In the genomic region with DNA sequence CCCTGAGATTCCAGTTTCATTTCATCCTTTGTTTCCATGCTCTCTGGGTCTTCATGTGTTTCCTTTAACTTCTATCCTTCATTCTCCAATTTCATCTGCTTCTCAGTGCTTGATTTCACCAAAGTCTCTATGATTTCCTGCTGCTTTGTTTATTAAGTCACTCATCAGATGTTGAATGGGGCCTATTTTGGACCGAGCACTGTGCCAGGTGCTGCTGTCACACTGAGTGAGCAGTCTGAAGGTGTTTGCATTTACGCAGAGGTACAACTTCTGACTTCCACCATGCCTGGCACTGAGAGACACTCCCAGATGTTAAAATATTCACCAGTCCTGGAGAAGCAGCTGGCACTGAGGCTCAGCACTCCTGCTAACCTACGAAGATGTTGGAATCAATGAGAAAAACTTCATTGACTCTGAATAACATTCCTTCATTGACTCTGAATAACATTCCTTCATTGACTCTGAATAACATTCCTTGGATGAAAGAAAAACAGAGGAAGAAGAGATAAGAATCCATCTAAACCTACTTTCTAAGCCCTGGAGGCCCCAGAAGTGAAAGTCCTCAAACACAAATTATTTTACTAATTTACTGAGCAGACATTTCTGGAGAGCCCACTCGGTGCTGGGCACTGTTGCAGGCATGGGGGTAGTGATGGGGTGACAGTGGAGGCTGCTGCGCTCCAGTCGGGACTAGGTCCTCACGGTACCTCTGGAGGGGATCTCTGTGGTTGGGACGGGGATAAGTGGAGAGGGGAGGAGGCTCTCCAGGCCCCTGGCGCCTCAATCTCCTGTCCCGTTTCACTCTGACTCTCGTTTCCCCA, we compare ENCODE assay signal across 19 cellular contexts.
DNase-seq lines count a peak whose midpoint lies in the region; ATAC-seq and TF ChIP-seq lines count a peak whose summit lies in the region.
"Had no signal": no experiment of that assay in that cellular context is flagged by ENCODE, and none has a peak within 500 bp of the region (broad histone marks: within the 10 kb centered on the region; RNA-seq: fewer than 3 reads in every experiment).

No MANE protein-coding gene starts in this region.

- H3K27ac Mint-ChIP-seq in WTC11, result peak overlapping the region; percentile 100
- peak overlapping the region; percentile 43 for H3K27ac Mint-ChIP-seq in neural crest cell (ENCODE audit: unreplicated experiment)

- peaks cover 3% of the 10 kb centered on the region for H3K27me3 Mint-ChIP-seq in WTC11 (ENCODE audit: low read depth)
- H3K27me3 Mint-ChIP-seq in neural crest cell (ENCODE audit: low read depth), result no peaks in the 10 kb centered on the region

- H3K36me3 Mint-ChIP-seq in WTC11 (peaks cover 4% of the 10 kb centered on the region), neural crest cell (ENCODE audit: low read depth) (peaks cover 3% of the 10 kb centered on the region)

- H3K4me1 ChIP-seq in ES-I3 (ENCODE audit: insufficient read depth, low read length) (peaks cover 38% of the 10 kb centered on the region), iPS DF 6.9 (ENCODE audit: control insufficient read depth, insufficient read depth, low read length) (peaks cover 9% of the 10 kb centered on the region)

- no CpG with 5 or more reads among the region's 11 CpGs for WGBS in iPS DF 6.9 (ENCODE audit: insufficient coverage, insufficient read length)

- peak overlapping the region; percentile 81 for H3K27ac ChIP-seq in iPS DF 6.9 (ENCODE audit: low read length)

- POLR2A ChIA-PET in WTC11 (lab: Charles Lee), result interaction anchor here (0.8 kb wide), 1 partner anchor 27 kb away, joined by 3 read pairs; no protein-coding TSS in a partner anchor

- TF ChIP-seq CTCF in WTC11 (IDR thresholded peaks at IDR 0.05) (no peak), neural crest cell (conservative IDR thresholded peaks at IDR 0.05) (no peak)

- H3K9me3 Mint-ChIP-seq in WTC11, result peaks cover 4% of the 10 kb centered on the region
- H3K9me3 Mint-ChIP-seq in neural crest cell, result peaks cover 3% of the 10 kb centered on the region

- H3K9ac ChIP-seq in ES-I3 (ENCODE audit: low read depth, low read length), result peak overlapping the region; percentile 33

- CTCF ChIA-PET in WTC11 (lab: Charles Lee), result interaction anchor here (1.0 to 1.6 kb wide), 2 partner anchors 59 to 66 kb away, joined by 3 to 10 read pairs; no protein-coding TSS in a partner anchor

- H3K4me3 Mint-ChIP-seq in WTC11, result peak overlapping the region; percentile 46
- H3K4me3 Mint-ChIP-seq in neural crest cell, result no peak overlapping the region

- peaks cover 60% of the 10 kb centered on the region for H3K4me1 Mint-ChIP-seq in WTC11
- H3K4me1 Mint-ChIP-seq in neural crest cell, result peaks cover 11% of the 10 kb centered on the region

- H3K9me3 ChIP-seq in ES-I3 (ENCODE audit: control insufficient read depth, insufficient read depth, low read length) (no peaks in the 10 kb centered on the region), iPS DF 6.9 (ENCODE audit: control insufficient read depth, insufficient read depth, low read length) (no peaks in the 10 kb centered on the region)

- H3K27me3 ChIP-seq in iPS DF 6.9 (ENCODE audit: control insufficient read depth, insufficient read depth, low read length), result no peaks in the 10 kb centered on the region

- H3K36me3 ChIP-seq in ES-I3 (ENCODE audit: insufficient read depth, low read length), result no peaks in the 10 kb centered on the region
- H3K36me3 ChIP-seq in iPS DF 6.9 (ENCODE audit: control insufficient read depth, insufficient read depth, low read length), result no peaks in the 10 kb centered on the region

- peak; percentile 83 for ATAC-seq in WTC11
- ATAC-seq in HG03432 (IDR thresholded peaks at IDR 0.05; ENCODE audit: unreplicated experiment), result no peak
- no peak for ATAC-seq in HG02623 (IDR thresholded peaks at IDR 0.05; ENCODE audit: unreplicated experiment)
- ATAC-seq: HCT116, Panc1, Right ventricle myocardium inferior had no signal

- DNase-seq in WTC11 (ENCODE audit: low spot score) (peak; percentile 44), iPS DF 6.9 (ENCODE audit: low read depth, low spot score) (peak; percentile 58), neural crest cell (ENCODE audit: low read depth, low spot score) (no peak), epidermal melanocyte (ENCODE audit: insufficient read length, low spot score) (no peak), NCI-H1105 (lab: John Stamatoyannopoulos, UW) (no peak)
- DNase-seq: C1 segment of cervical spinal cord, DMS153, EL, KG1, NCI-H1092, NCI-H1694, NCI-H446, NCI-H748 treated with DMSO at 0.1 percent for 48 hours had no signal

- H3K4me3 ChIP-seq in iPS DF 6.9 (ENCODE audit: low read length), result no peak overlapping the region

TF ChIP-seq in WTC11, 78 proteins besides CTCF, POLR2A, EP300 and RAD21 (continues in another document):
- TF ChIP-seq, protein P1, sequence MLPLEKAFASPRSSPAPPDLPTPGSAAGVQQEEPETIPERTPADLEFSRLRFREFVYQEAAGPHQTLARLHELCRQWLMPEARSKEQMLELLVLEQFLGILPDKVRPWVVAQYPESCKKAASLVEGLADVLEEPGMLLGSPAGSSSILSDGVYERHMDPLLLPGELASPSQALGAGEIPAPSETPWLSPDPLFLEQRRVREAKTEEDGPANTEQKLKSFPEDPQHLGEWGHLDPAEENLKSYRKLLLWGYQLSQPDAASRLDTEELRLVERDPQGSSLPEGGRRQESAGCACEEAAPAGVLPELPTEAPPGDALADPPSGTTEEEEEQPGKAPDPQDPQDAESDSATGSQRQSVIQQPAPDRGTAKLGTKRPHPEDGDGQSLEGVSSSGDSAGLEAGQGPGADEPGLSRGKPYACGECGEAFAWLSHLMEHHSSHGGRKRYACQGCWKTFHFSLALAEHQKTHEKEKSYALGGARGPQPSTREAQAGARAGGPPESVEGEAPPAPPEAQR (CRISPR knock-in tag; IDR thresholded peaks at IDR 0.05), result no peak
- TF ChIP-seq ZNF416 (CRISPR knock-in tag; IDR thresholded peaks at IDR 0.05), result no peak
- TF ChIP-seq, protein P2, sequence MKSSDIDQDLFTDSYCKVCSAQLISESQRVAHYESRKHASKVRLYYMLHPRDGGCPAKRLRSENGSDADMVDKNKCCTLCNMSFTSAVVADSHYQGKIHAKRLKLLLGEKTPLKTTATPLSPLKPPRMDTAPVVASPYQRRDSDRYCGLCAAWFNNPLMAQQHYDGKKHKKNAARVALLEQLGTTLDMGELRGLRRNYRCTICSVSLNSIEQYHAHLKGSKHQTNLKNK (CRISPR knock-in tag; IDR thresholded peaks at IDR 0.05), result no peak
- TF ChIP-seq OVOL2 (CRISPR knock-in tag; IDR thresholded peaks at IDR 0.05; ENCODE audit: borderline replicate concordance), result no peak
- no peak for TF ChIP-seq IRF2 (CRISPR knock-in tag; IDR thresholded peaks at IDR 0.05; ENCODE audit: borderline replicate concordance, low read depth)
- no peak for TF ChIP-seq NFE2L1 (CRISPR knock-in tag; IDR thresholded peaks at IDR 0.05)
- no peak for TF ChIP-seq NFYB (CRISPR knock-in tag; conservative IDR thresholded peaks at IDR 0.05; ENCODE audit: low read depth)
- TF ChIP-seq ESRRA (CRISPR knock-in tag; IDR thresholded peaks at IDR 0.05; ENCODE audit: borderline replicate concordance), result no peak
- TF ChIP-seq, protein P3, sequence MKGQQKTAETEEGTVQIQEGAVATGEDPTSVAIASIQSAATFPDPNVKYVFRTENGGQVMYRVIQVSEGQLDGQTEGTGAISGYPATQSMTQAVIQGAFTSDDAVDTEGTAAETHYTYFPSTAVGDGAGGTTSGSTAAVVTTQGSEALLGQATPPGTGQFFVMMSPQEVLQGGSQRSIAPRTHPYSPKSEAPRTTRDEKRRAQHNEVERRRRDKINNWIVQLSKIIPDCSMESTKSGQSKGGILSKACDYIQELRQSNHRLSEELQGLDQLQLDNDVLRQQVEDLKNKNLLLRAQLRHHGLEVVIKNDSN (CRISPR knock-in tag; IDR thresholded peaks at IDR 0.05), result no peak
- no peak for TF ChIP-seq ZNF317 (CRISPR knock-in tag; IDR thresholded peaks at IDR 0.05; ENCODE audit: borderline replicate concordance, low read depth)
- TF ChIP-seq, protein P4, sequence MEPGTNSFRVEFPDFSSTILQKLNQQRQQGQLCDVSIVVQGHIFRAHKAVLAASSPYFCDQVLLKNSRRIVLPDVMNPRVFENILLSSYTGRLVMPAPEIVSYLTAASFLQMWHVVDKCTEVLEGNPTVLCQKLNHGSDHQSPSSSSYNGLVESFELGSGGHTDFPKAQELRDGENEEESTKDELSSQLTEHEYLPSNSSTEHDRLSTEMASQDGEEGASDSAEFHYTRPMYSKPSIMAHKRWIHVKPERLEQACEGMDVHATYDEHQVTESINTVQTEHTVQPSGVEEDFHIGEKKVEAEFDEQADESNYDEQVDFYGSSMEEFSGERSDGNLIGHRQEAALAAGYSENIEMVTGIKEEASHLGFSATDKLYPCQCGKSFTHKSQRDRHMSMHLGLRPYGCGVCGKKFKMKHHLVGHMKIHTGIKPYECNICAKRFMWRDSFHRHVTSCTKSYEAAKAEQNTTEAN (CRISPR knock-in tag; IDR thresholded peaks at IDR 0.05), result no peak
- no peak for TF ChIP-seq PRRX2 (CRISPR knock-in tag; IDR thresholded peaks at IDR 0.05)
- 0 out of 2 replicates have a peak, but pooled peaks have one; percentile 18 for TF ChIP-seq FOXK1 (CRISPR knock-in tag; IDR thresholded peaks at IDR 0.05)
- TF ChIP-seq, protein P5, sequence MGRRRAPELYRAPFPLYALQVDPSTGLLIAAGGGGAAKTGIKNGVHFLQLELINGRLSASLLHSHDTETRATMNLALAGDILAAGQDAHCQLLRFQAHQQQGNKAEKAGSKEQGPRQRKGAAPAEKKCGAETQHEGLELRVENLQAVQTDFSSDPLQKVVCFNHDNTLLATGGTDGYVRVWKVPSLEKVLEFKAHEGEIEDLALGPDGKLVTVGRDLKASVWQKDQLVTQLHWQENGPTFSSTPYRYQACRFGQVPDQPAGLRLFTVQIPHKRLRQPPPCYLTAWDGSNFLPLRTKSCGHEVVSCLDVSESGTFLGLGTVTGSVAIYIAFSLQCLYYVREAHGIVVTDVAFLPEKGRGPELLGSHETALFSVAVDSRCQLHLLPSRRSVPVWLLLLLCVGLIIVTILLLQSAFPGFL (CRISPR knock-in tag; IDR thresholded peaks at IDR 0.05; ENCODE audit: borderline replicate concordance), result no peak
- TF ChIP-seq, protein P6, sequence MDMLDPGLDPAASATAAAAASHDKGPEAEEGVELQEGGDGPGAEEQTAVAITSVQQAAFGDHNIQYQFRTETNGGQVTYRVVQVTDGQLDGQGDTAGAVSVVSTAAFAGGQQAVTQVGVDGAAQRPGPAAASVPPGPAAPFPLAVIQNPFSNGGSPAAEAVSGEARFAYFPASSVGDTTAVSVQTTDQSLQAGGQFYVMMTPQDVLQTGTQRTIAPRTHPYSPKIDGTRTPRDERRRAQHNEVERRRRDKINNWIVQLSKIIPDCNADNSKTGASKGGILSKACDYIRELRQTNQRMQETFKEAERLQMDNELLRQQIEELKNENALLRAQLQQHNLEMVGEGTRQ (CRISPR knock-in tag; IDR thresholded peaks at IDR 0.05), result no peak
- TF ChIP-seq, protein P7, sequence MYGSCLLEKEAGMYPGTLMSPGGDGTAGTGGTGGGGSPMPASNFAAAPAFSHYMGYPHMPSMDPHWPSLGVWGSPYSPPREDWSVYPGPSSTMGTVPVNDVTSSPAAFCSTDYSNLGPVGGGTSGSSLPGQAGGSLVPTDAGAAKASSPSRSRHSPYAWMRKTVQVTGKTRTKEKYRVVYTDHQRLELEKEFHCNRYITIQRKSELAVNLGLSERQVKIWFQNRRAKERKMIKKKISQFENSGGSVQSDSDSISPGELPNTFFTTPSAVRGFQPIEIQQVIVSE (CRISPR knock-in tag; IDR thresholded peaks at IDR 0.05; ENCODE audit: borderline replicate concordance), result no peak

Comparison
In these comparisons a context has a peak if more than half of its experiments do, and no peak if none do; other contexts are left out.
1. DNase-seq: peak in WTC11 (single experiment) and iPS DF 6.9 (single experiment); none in neural crest cell (single experiment), epidermal melanocyte (single experiment) and NCI-H1105 (single experiment).